In the genomic region with DNA sequence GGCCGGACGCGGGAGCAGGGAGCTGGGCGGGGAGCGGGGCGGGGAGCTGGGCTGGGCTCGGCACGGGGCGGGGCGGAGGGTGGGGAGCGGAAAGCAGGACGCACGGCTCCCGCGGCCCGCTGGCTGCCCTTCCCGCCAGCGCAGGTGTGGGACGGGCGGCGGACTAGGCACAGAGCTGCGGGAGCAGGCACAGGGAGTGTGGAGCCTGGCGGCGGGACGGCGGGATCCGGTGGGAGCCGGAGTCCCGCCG, we compare ENCODE assay signal across 7 cellular contexts. TPM values are rescaled to one million over a fixed set of nuclear protein-coding genes. Genes with fewer than 3 reads are reported as not detected.
DNase-seq lines count a peak whose midpoint lies in the region; ATAC-seq and TF ChIP-seq lines count a peak whose summit lies in the region.

A gene (plus strand): TSS at position 125 of the 250 bp plus-strand sequence. CDS start 163 bp downstream, outside the sequence.

- peak within 1 kb of the TSS; percentile 91 for H4K8ac ChIP-seq in mesenchymal stem cell (ENCODE audit: low read length)

- DNase-seq in breast epithelium (ENCODE audit: low spot score in 2 of 2) = no peak
- DNase-seq in mesenchymal stem cell = no peak
- no peak for DNase-seq in vagina (ENCODE audit: extremely low spot score in 2 of 2)
- no peak for DNase-seq in GM10248 (ENCODE audit: extremely low spot score)
- no peak for DNase-seq in retina

- peak within 1 kb of the TSS; percentile 95 for H3K9ac ChIP-seq in mesenchymal stem cell (ENCODE audit: low read length)

- peak within 1 kb of the TSS; percentile 88 to 93 for H3K4ac ChIP-seq in mesenchymal stem cell (ENCODE audit: low read depth in 1 of 2, low read length in 2 of 2)

- H2BK15ac ChIP-seq in mesenchymal stem cell (ENCODE audit: low read depth, poor library complexity, severe bottlenecking) = peak within 1 kb of the TSS; percentile 89

- H3K9me3 ChIP-seq in breast epithelium (no peaks in the 10 kb centered on the region), mesenchymal stem cell (ENCODE audit: control insufficient read depth, low read length) (no peaks in the 10 kb centered on the region), vagina (no peaks in the 10 kb centered on the region)

- H3K4me2 ChIP-seq in mesenchymal stem cell (ENCODE audit: low read length, poor library complexity, severe bottlenecking) = peak within 1 kb of the TSS; percentile 95

- H2AFZ ChIP-seq in mesenchymal stem cell (ENCODE audit: low read depth, low read length) = peak within 1 kb of the TSS; percentile 91

- peak within 1 kb of the TSS; percentile 89 for H2BK5ac ChIP-seq in mesenchymal stem cell (ENCODE audit: low read depth, low read length, poor library complexity, severe bottlenecking)

- peak within 1 kb of the TSS; percentile 92 for H4K91ac ChIP-seq in mesenchymal stem cell (ENCODE audit: low read length)

- TF ChIP-seq CTCF in breast epithelium (IDR thresholded peaks at IDR 0.05) (no peak), vagina (IDR thresholded peaks at IDR 0.05) (no peak), GM10248 (IDR thresholded peaks at IDR 0.05; ENCODE audit: control extremely low read depth, extremely low read depth, low read depth, missing control alignments) (no peak)

- H3K27me3 ChIP-seq in breast epithelium = no peaks in the 10 kb centered on the region
- H3K27me3 ChIP-seq in mesenchymal stem cell (ENCODE audit: control insufficient read depth in 1 of 2, insufficient read depth in 1 of 2, low read length in 2 of 2) = no peaks in the 10 kb centered on the region
- no peaks in the 10 kb centered on the region for H3K27me3 ChIP-seq in vagina

- POLR2A ChIA-PET in GM10248 (lab: Yijun Ruan, JAX) = interaction anchor here (0.6 kb wide), 2 partner anchors 41 to 329 kb away, joined by 4 read pairs; no protein-coding TSS in a partner anchor

- peak; percentile 55 for TF ChIP-seq POLR2A in breast epithelium (IDR thresholded peaks at IDR 0.05)
- peak in 1 of 2 donors; percentile 80 for TF ChIP-seq POLR2A in vagina (IDR thresholded peaks at IDR 0.05)

- H3K27ac ChIP-seq in breast epithelium (peak within 1 kb of the TSS; percentile 92 to 95), mesenchymal stem cell (ENCODE audit: low read length, poor library complexity, severe bottlenecking) (peak within 1 kb of the TSS; percentile 83), vagina (peak within 1 kb of the TSS; percentile 97)

- H3K36me3 ChIP-seq in breast epithelium (no peaks in the 10 kb centered on the region), mesenchymal stem cell (ENCODE audit: control insufficient read depth in 1 of 2, insufficient read depth in 2 of 2, low read depth in 1 of 2, low read length in 2 of 2) (peaks cover 5 to 13% of the 10 kb centered on the region in 2 experiments), vagina (no peaks in the 10 kb centered on the region)

- H3K4me1 ChIP-seq in breast epithelium (peaks cover 2 to 6% of the 10 kb centered on the region in 2 donors), mesenchymal stem cell (ENCODE audit: control insufficient read depth, insufficient read depth, low read depth, low read length) (peaks cover 26% of the 10 kb centered on the region), vagina (peaks cover 36% of the 10 kb centered on the region)

- peak within 1 kb of the TSS; percentile 73 for H2BK120ac ChIP-seq in mesenchymal stem cell (ENCODE audit: low read depth, low read length)

- CTCF ChIA-PET in GM10248 (lab: Yijun Ruan, JAX) = interaction anchor here (1.1 to 5.4 kb wide), 4 partner anchors 12 to 43 kb away, joined by 3 to 38 read pairs (median 10); no protein-coding TSS in a partner anchor

- no peak within 1 kb of the TSS for H2AK5ac ChIP-seq in mesenchymal stem cell (ENCODE audit: low read length, severe bottlenecking)

- intact Hi-C loops in breast epithelium (cut with DNase I; ENCODE audit: low total_unique reads) (loop anchor here (5.0 kb wide), 1 partner anchor 39 kb away; no protein-coding TSS in a partner anchor), vagina (cut with DNase I) (loop anchor here (2.0 to 5.0 kb wide), 2 partner anchors 34 to 73 kb away; a partner anchor contains a TSS)

- H2BK12ac ChIP-seq in mesenchymal stem cell (ENCODE audit: low read length in 2 of 2) = peak within 1 kb of the TSS in 1 of 2 experiments; percentile 95

- H3K4me3 ChIP-seq in breast epithelium (peak within 1 kb of the TSS; percentile 69 to 86 (median 76)), mesenchymal stem cell (ENCODE audit: insufficient read depth in 1 of 2, low read depth in 1 of 2, low read length in 2 of 2) (peak within 1 kb of the TSS; percentile 79 to 91), vagina (peak within 1 kb of the TSS; percentile 91)

- H3K79me1 ChIP-seq in mesenchymal stem cell (replicated peaks; ENCODE audit: low read length, poor library complexity, severe bottlenecking) = peaks cover 18% of the 10 kb centered on the region

- ATAC-seq in GM19351 (IDR thresholded peaks at IDR 0.05; ENCODE audit: unreplicated experiment) (peak; percentile 35), HG03565 (IDR thresholded peaks at IDR 0.05; ENCODE audit: unreplicated experiment) (peak; percentile 23)

- H3K23ac ChIP-seq in mesenchymal stem cell (ENCODE audit: low read length in 2 of 2) = peak within 1 kb of the TSS in 1 of 2 experiments; percentile 92

- H3K14ac ChIP-seq in mesenchymal stem cell (ENCODE audit: low read length in 2 of 2) = peak within 1 kb of the TSS; percentile 75 to 94

- peak within 1 kb of the TSS; percentile 92 to 94 for H3K18ac ChIP-seq in mesenchymal stem cell (ENCODE audit: low read depth in 1 of 2, low read length in 2 of 2)

- WGBS in mesenchymal stem cell = 2% methylated on average over 15 of the region's 30 CpGs

RNA-seq across cellular contexts. Expression of the gene that starts here (rescaled TPM):
- 10 to 100 TPM; 25.2 to 26.5 (median 26.2) TPM for total RNA-seq in breast epithelium
- polyA plus RNA-seq in mesenchymal stem cell (2013, experiment 1 of 2) = 12.3 TPM
- polyA plus RNA-seq in mesenchymal stem cell (2013, experiment 2 of 2) = 12.2 TPM
- 128 TPM for total RNA-seq in vagina
